ENCODE assay signal across 18 cellular contexts in the genomic region with DNA sequence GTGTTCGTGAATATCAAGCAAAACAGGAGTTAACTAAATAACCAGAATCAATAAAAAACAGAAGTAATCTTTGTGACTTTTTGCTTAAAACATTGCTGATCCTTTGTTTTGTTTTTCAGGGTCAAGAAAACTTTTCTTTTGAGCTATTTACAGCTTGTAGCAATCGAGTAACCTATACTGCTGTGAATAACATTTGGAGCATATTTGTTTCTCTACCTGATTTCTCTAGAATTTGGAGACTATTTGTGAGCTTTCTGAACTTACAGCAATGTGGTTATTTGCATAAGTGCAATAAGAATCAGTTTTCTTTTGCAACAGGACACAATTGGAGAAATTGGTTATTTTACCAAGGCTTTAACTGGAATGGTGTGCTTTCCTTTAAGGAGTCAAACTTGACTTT. TPM values are rescaled to one million over a fixed set of nuclear protein-coding genes. Genes with fewer than 3 reads are reported as not detected.
DNase-seq lines count a peak whose midpoint lies in the region; TF ChIP-seq lines count a peak whose summit lies in the region.
"Had no signal": no experiment of that assay in that cellular context is flagged by ENCODE, and none has a peak within 500 bp of the region (broad histone marks: within the 10 kb centered on the region; RNA-seq: fewer than 3 reads in every experiment).

No MANE protein-coding gene starts in this region.

- no peak overlapping the region for H2BK12ac ChIP-seq in neuronal stem cell (ENCODE audit: low read length)

- H3K27me3 ChIP-seq in mesendoderm (ENCODE audit: insufficient read depth, low read length, poor library complexity) (no peaks in the 10 kb centered on the region), neuronal stem cell (ENCODE audit: control insufficient read depth in 3 of 3, insufficient read depth in 3 of 3, low read depth in 1 of 3, low read length in 3 of 3) (no peaks in the 10 kb centered on the region), adrenal gland (no peaks in the 10 kb centered on the region)
- H3K27me3 ChIP-seq: BE2C, BLaER1 had no signal

- H4K91ac ChIP-seq in neuronal stem cell (ENCODE audit: low read depth, low read length, poor library complexity) = no peak overlapping the region

- H3K4me3 ChIP-seq in HEK293 (ENCODE audit: low read depth, low read length) = no peak overlapping the region
- no peak overlapping the region for H3K4me3 ChIP-seq in mesendoderm (ENCODE audit: low read length)
- no peak overlapping the region for H3K4me3 ChIP-seq in neuronal stem cell (ENCODE audit: low read length in 2 of 2)
- H3K4me3 ChIP-seq in adrenal gland = no peak overlapping the region
- H3K4me3 ChIP-seq: BLaER1 had no signal

- H2BK15ac ChIP-seq in mesendoderm (replicated peaks; ENCODE audit: low read depth) = no peak overlapping the region
- H2BK15ac ChIP-seq in neuronal stem cell (ENCODE audit: low read length) = no peak overlapping the region

- no peak overlapping the region for H4K8ac ChIP-seq in mesendoderm (ENCODE audit: low read depth, low read length)
- H4K8ac ChIP-seq in neuronal stem cell (ENCODE audit: low read depth, low read length) = no peak overlapping the region

- no peak overlapping the region for H3K14ac ChIP-seq in neuronal stem cell (ENCODE audit: low read length)

- H3K23ac ChIP-seq in mesendoderm (ENCODE audit: low read length) (no peak overlapping the region), neuronal stem cell (ENCODE audit: low read depth, low read length, poor library complexity) (no peak overlapping the region)

- H3K27ac ChIP-seq in HEK293 (ENCODE audit: extremely low read depth, low read depth, low read length) (no peak overlapping the region), mesendoderm (ENCODE audit: low read depth, low read length) (no peak overlapping the region), neuronal stem cell (replicated peaks; ENCODE audit: low read length) (no peak overlapping the region), adrenal gland (no peak overlapping the region)
- H3K27ac ChIP-seq: BLaER1 had no signal

- no peak overlapping the region for H2AK5ac ChIP-seq in mesendoderm (ENCODE audit: low read length)
- H2AK5ac ChIP-seq in neuronal stem cell (ENCODE audit: low read depth, low read length) = no peak overlapping the region

- H3K79me2 ChIP-seq in mesendoderm (ENCODE audit: control insufficient read depth, insufficient read depth, low read length) = no peaks in the 10 kb centered on the region

- TF ChIP-seq CTCF in HEK293 (tag by site-specific recombination; IDR thresholded peaks at IDR 0.05) (no peak), adrenal gland (IDR thresholded peaks at IDR 0.05) (no peak)

- H3K9ac ChIP-seq in mesendoderm (ENCODE audit: low read length) (no peak overlapping the region), neuronal stem cell (ENCODE audit: low read depth, low read length, poor library complexity) (no peak overlapping the region)
- H3K9ac ChIP-seq: BLaER1 had no signal

- H3K9me3 ChIP-seq in HEK293 (ENCODE audit: control insufficient read depth, insufficient read depth, low read depth, low read length) (no peaks in the 10 kb centered on the region), neuronal stem cell (replicated peaks in 1 of 2; ENCODE audit: control insufficient read depth in 2 of 2, insufficient read depth in 1 of 2, low read depth in 1 of 2, low read length in 2 of 2) (peaks cover 2 to 12% of the 10 kb centered on the region in 2 donors), adrenal gland (replicated peaks in 1 of 3) (no peaks in the 10 kb centered on the region)
- H3K9me3 ChIP-seq: BE2C had no signal

- no peak overlapping the region for H3K18ac ChIP-seq in mesendoderm (ENCODE audit: low read length)
- H3K18ac ChIP-seq in neuronal stem cell (ENCODE audit: low read length) = no peak overlapping the region

- peak; percentile 8 for DNase-seq in MV-4-11 (lab: John Stamatoyannopoulos, UW)
- DNase-seq in OCI-M1 (lab: John Stamatoyannopoulos, UW) = peak; percentile 28
- DNase-seq in mesendoderm = peak; percentile 35
- no peak for DNase-seq in NCI-H82 (lab: John Stamatoyannopoulos, UW)
- DNase-seq in neuronal stem cell (ENCODE audit: low spot score) = no peak
- DNase-seq in adrenal gland = no peak
- DNase-seq: 8988T; ACHN; BE2C; C1 segment of cervical spinal cord; Caco-2; Calu3; CD4-positive, alpha-beta T cell; CD8-positive, alpha-beta T cell; DMS79 treated with DMSO at 0.1 percent for 48 hours; GF-D8 had no signal

- H2BK120ac ChIP-seq in mesendoderm (ENCODE audit: low read depth, low read length) (no peak overlapping the region), neuronal stem cell (ENCODE audit: low read depth, low read length) (no peak overlapping the region)

- H3K79me1 ChIP-seq in mesendoderm (ENCODE audit: low read length) (no peaks in the 10 kb centered on the region), neuronal stem cell (ENCODE audit: low read depth, low read length) (no peaks in the 10 kb centered on the region)

- H2BK5ac ChIP-seq in mesendoderm (ENCODE audit: low read length) (no peak overlapping the region), neuronal stem cell (ENCODE audit: low read length) (no peak overlapping the region)

- no peak for TF ChIP-seq POLR2A in adrenal gland (IDR thresholded peaks at IDR 0.05)

- H3K4ac ChIP-seq in mesendoderm (ENCODE audit: low read depth, low read length) = no peak overlapping the region
- H3K4ac ChIP-seq in neuronal stem cell (ENCODE audit: low read length) = no peak overlapping the region

- H4K5ac ChIP-seq in mesendoderm (ENCODE audit: low read length) = no peak overlapping the region

- CTCF ChIA-PET in HEK293 (lab: Yijun Ruan, JAX) = no interaction called here

- no peaks in the 10 kb centered on the region for H3K36me3 ChIP-seq in HEK293 (ENCODE audit: control insufficient read depth in 2 of 2, insufficient read depth in 1 of 2, low read length in 2 of 2)
- no peaks in the 10 kb centered on the region for H3K36me3 ChIP-seq in mesendoderm (ENCODE audit: control insufficient read depth, insufficient read depth, low read length)
- no peaks in the 10 kb centered on the region for H3K36me3 ChIP-seq in neuronal stem cell (replicated peaks in 1 of 2; ENCODE audit: control insufficient read depth in 2 of 2, insufficient read depth in 2 of 2, low read length in 2 of 2)
- no peaks in the 10 kb centered on the region for H3K36me3 ChIP-seq in adrenal gland (replicated peaks in 1 of 2)
- H3K36me3 ChIP-seq: BE2C, BLaER1 had no signal

- H2AFZ ChIP-seq in neuronal stem cell (ENCODE audit: low read length) = no peak overlapping the region

- H3K4me2 ChIP-seq in mesendoderm (ENCODE audit: low read length) (no peak overlapping the region), neuronal stem cell (ENCODE audit: insufficient read depth, low read length, poor library complexity, severe bottlenecking) (no peak overlapping the region)
- H3K4me2 ChIP-seq: BLaER1 had no signal

- intact Hi-C loops in adrenal gland (cut with DNase I) = no loop called here

- no CpG with 5 or more reads among the region's 2 CpGs for WGBS in mesendoderm (ENCODE audit: extremely low coverage, insufficient coverage, low lambda C conversion rate)
- WGBS in neuronal stem cell (ENCODE audit: extremely low coverage in 2 of 2, insufficient read length in 2 of 2, insufficient replicate concordance in 1 of 2), 2 donors = no CpG with 5 or more reads among the region's 2 CpGs
- WGBS in adrenal gland, 4 donors = 86 to 92% (median 89%) methylated on average over 2 of the region's 2 CpGs

- H3K56ac ChIP-seq in mesendoderm (ENCODE audit: low read length) = no peak overlapping the region

- H3K4me1 ChIP-seq in HEK293 (ENCODE audit: control insufficient read depth, insufficient read depth, low read length) (no peaks in the 10 kb centered on the region), mesendoderm (ENCODE audit: control insufficient read depth, low read depth, low read length) (no peaks in the 10 kb centered on the region), neuronal stem cell (ENCODE audit: control insufficient read depth in 2 of 2, insufficient read depth in 1 of 2, low read depth in 1 of 2, low read length in 2 of 2) (no peaks in the 10 kb centered on the region), adrenal gland (replicated peaks in 1 of 2) (no peaks in the 10 kb centered on the region)
- H3K4me1 ChIP-seq: BE2C, BLaER1, Caco-2 had no signal

- POLR2A ChIA-PET in HEK293 (lab: Yijun Ruan, JAX) = no interaction called here

TF ChIP-seq in HEK293, 187 proteins besides CTCF, POLR2A, EP300 and RAD21:
- TF ChIP-seq ZNF510 (tag by site-specific recombination; IDR thresholded peaks at IDR 0.05; ENCODE audit: insufficient replicate concordance) = no peak
- TF ChIP-seq SETDB1 (IDR thresholded peaks at IDR 0.05; ENCODE audit: insufficient read length, low read length) = peak; percentile 91
- TF ChIP-seq ZNF529 (tag by site-specific recombination; IDR thresholded peaks at IDR 0.05; ENCODE audit: insufficient replicate concordance) = peak; percentile 45

RNA-seq across cellular contexts. Expression of a gene that starts 7.3 kb away (rescaled TPM):
- polyA plus RNA-seq in mesendoderm (2013, experiment 1 of 2) = 18.8 TPM
- 17.8 TPM for polyA plus RNA-seq in mesendoderm (2013, experiment 2 of 2)
- 19.1 TPM for polyA plus RNA-seq in neuronal stem cell (2013, experiment 1 of 2)
- 21.0 TPM for polyA plus RNA-seq in neuronal stem cell (2013, experiment 2 of 2)
- total RNA-seq in adrenal gland = 10 to 100 TPM; 32.4 to 79.2 (median 59.5) TPM
- polyA plus RNA-seq in adrenal gland = 10 to 100 TPM; 16.8 to 26.3 (median 25.0) TPM

Comparison
In these comparisons a context has a peak if more than half of its experiments do, and no peak if none do; other contexts are left out.
1. DNase-seq: peak in MV-4-11 (single experiment), OCI-M1 (single experiment) and mesendoderm (single experiment); none in NCI-H82 (single experiment), neuronal stem cell (single experiment) and adrenal gland (0 of 7).